10 cellular contexts compared by ENCODE assay signal in the genomic region with DNA sequence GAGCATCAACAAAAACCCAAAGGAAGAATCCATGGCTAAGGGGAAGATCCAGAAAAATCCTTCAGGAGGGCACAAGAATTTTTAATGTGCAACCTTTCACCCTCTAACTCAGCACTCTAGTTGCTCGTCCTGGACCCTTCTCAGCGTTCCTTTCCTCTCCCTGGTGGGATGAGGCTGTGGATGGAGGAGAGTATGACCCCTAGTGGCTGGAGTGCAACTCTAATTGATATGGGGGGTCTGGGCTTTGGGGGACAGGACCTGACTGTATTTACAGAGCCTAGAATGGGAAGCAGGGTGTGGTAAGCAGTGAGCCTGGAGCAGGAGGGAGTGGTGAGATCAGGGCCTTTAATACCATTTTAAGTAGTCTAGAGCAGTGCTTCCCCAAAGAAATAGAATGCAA.
DNase-seq lines count a peak whose midpoint lies in the region; ATAC-seq, FAIRE-seq and TF ChIP-seq lines count a peak whose summit lies in the region.
"Had no signal": no experiment of that assay in that cellular context is flagged by ENCODE, and none has a peak within 500 bp of the region (broad histone marks: within the 10 kb centered on the region; RNA-seq: fewer than 3 reads in every experiment).

No MANE protein-coding gene starts in this region.

- H3K9ac ChIP-seq in endothelial cell of umbilical vein (replicated peaks; ENCODE audit: extremely low read depth, insufficient read depth, low read length) (no peak overlapping the region), parathyroid adenoma (no peak overlapping the region)

- H3K4me2 ChIP-seq in endothelial cell of umbilical vein (ENCODE audit: insufficient read depth, low read length) (no peak overlapping the region), parathyroid adenoma (ENCODE audit: low read length) (no peak overlapping the region)

- TF ChIP-seq CTCF in GM12874 (IDR thresholded peaks at IDR 0.05; ENCODE audit: insufficient read depth, low read depth, low read length) (peak; percentile 45; the same call in 1 of the 2 replicates), endothelial cell of umbilical vein (IDR thresholded peaks at IDR 0.05; ENCODE audit: extremely low read depth in 1 of 2, insufficient read depth in 1 of 2, low read depth in 1 of 2, low read length in 2 of 2) (peak; percentile 42 to 66), parathyroid adenoma (IDR thresholded peaks at IDR 0.05) (peak; percentile 56)

- no peaks in the 10 kb centered on the region for H3K9me1 ChIP-seq in endothelial cell of umbilical vein (replicated peaks; ENCODE audit: control insufficient read depth, extremely low read depth, insufficient read depth, low read length)

- H3K4me1 ChIP-seq in endothelial cell of umbilical vein (ENCODE audit: control insufficient read depth, extremely low read depth, insufficient read depth, low read length): no peaks in the 10 kb centered on the region
- H3K4me1 ChIP-seq in parathyroid adenoma: peaks cover 5% of the 10 kb centered on the region
- H3K4me1 ChIP-seq: SJSA1 had no signal

- H3K36me3 ChIP-seq in endothelial cell of umbilical vein (ENCODE audit: control insufficient read depth in 2 of 2, extremely low read depth in 1 of 2, insufficient read depth in 2 of 2, low read length in 2 of 2) (no peaks in the 10 kb centered on the region), parathyroid adenoma (ENCODE audit: control insufficient read depth, insufficient read depth, low read length) (no peaks in the 10 kb centered on the region)
- H3K36me3 ChIP-seq: SJSA1 had no signal

- H3K4me3 ChIP-seq in endothelial cell of umbilical vein (replicated peaks in 1 of 3; ENCODE audit: insufficient read depth in 1 of 3, low read depth in 1 of 3, low read length in 3 of 3): no peak overlapping the region
- no peak overlapping the region for H3K4me3 ChIP-seq in parathyroid adenoma (ENCODE audit: low read depth, low read length)
- H3K4me3 ChIP-seq: SJSA1 had no signal

- TF ChIP-seq POLR2A in endothelial cell of umbilical vein (IDR thresholded peaks at IDR 0.05; ENCODE audit: low read depth, low read length): no peak

- dilution Hi-C loops in endothelial cell of umbilical vein (cut with MboI; ENCODE audit: extremely low pct_ligation_motif_present, low sequenced_read_pairs): no loop called here

- peak; percentile 37 for DNase-seq in NCI-H69 (lab: John Stamatoyannopoulos, UW)
- peak; percentile 49 for DNase-seq in endothelial cell of umbilical vein (ENCODE audit: low read depth, low spot score)
- no peak for DNase-seq in activated naive CD4-positive, alpha-beta T cell treated with Interleukin-2 at 50 U/mL for 16 hours
- DNase-seq: amniotic stem cell had no signal

- H3K27me3 ChIP-seq in endothelial cell of umbilical vein (ENCODE audit: control insufficient read depth in 2 of 2, insufficient read depth in 2 of 2, low read length in 2 of 2): peaks cover 2 to 4% of the 10 kb centered on the region in 2 experiments
- H3K27me3 ChIP-seq in parathyroid adenoma (ENCODE audit: control insufficient read depth, insufficient read depth, low read length): no peaks in the 10 kb centered on the region
- H3K27me3 ChIP-seq: SJSA1 had no signal

- H2AFZ ChIP-seq in endothelial cell of umbilical vein (ENCODE audit: low read depth, low read length): no peak overlapping the region
- H2AFZ ChIP-seq in parathyroid adenoma: peak overlapping the region; percentile 29

- ATAC-seq in HG02642 (IDR thresholded peaks at IDR 0.05; ENCODE audit: poor library complexity, unreplicated experiment): no peak
- no peak for ATAC-seq in HG03045 (IDR thresholded peaks at IDR 0.05; ENCODE audit: unreplicated experiment)
- ATAC-seq: left lobe of liver had no signal

- no TSS peak for BruUV-seq in endothelial cell of umbilical vein (replicated peaks; lab: Mats Ljungman, UMichigan)

- CTCF ChIA-PET in endothelial cell of umbilical vein (lab: Charles Lee): no interaction called here

- POLR2A ChIA-PET in endothelial cell of umbilical vein (lab: Charles Lee): no interaction called here

- peak; percentile 24 for FAIRE-seq in endothelial cell of umbilical vein (lab: Jason Lieb, UNC)

- no peaks in the 10 kb centered on the region for H3K9me3 ChIP-seq in endothelial cell of umbilical vein (replicated peaks; ENCODE audit: control insufficient read depth, insufficient read depth, low read length)
- no peaks in the 10 kb centered on the region for H3K9me3 ChIP-seq in parathyroid adenoma (ENCODE audit: control insufficient read depth, low read length)
- H3K9me3 ChIP-seq: SJSA1 had no signal

- no peaks in the 10 kb centered on the region for H4K20me1 ChIP-seq in endothelial cell of umbilical vein (replicated peaks; ENCODE audit: control insufficient read depth, extremely low read depth, insufficient read depth, low read length)

- no peaks in the 10 kb centered on the region for H3K79me2 ChIP-seq in endothelial cell of umbilical vein (ENCODE audit: control insufficient read depth, insufficient read depth, low read length)
- no peaks in the 10 kb centered on the region for H3K79me2 ChIP-seq in parathyroid adenoma

- intact Hi-C loops in endothelial cell of umbilical vein (cut with micrococcal nuclease): loop anchor here (1.0 kb wide), 2 partner anchors 84 to 451 kb away; a partner anchor contains a TSS

- H3K27ac ChIP-seq in endothelial cell of umbilical vein (ENCODE audit: insufficient read depth, low read depth, low read length) (no peak overlapping the region), parathyroid adenoma (no peak overlapping the region)
- H3K27ac ChIP-seq: SJSA1 had no signal

TF ChIP-seq in endothelial cell of umbilical vein, 7 proteins besides CTCF, POLR2A, EP300 and RAD21:
- TF ChIP-seq JUN (IDR thresholded peaks at IDR 0.05; ENCODE audit: borderline replicate concordance, insufficient read depth, insufficient read length, low read depth) (no peak), EZH2 (IDR thresholded peaks at IDR 0.05; ENCODE audit: borderline replicate concordance, low read depth, low read length, severe bottlenecking) (no peak), POLR2AphosphoS5 (IDR thresholded peaks at IDR 0.05; ENCODE audit: insufficient read depth, low read depth, low read length) (no peak), FOS (IDR thresholded peaks at IDR 0.05; ENCODE audit: borderline replicate concordance, insufficient read depth, low read length) (no peak), MYC (IDR thresholded peaks at IDR 0.05; ENCODE audit: low read depth, low read length) (no peak), GATA2 (IDR thresholded peaks at IDR 0.05; ENCODE audit: insufficient read depth, insufficient read length, low read depth, low read length) (no peak)
- TF ChIP-seq, protein P1, sequence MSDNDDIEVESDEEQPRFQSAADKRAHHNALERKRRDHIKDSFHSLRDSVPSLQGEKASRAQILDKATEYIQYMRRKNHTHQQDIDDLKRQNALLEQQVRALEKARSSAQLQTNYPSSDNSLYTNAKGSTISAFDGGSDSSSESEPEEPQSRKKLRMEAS (IDR thresholded peaks at IDR 0.05; ENCODE audit: insufficient read depth, insufficient read length): no peak
